8 cellular contexts compared by ENCODE assay signal in genomic region chr7:149662591-149663095, GRCh38.
DNase-seq lines count a peak whose midpoint lies in the region; ATAC-seq and TF ChIP-seq lines count a peak whose summit lies in the region.

No MANE protein-coding gene starts in this region.

- DNase-seq in Caco-2 (peak; percentile 66 to 70), HK-2 (ENCODE audit: unreplicated experiment) (peak; percentile 54), SKM-1 treated with dmso at 0.1 percent for 144 hours (lab: John Stamatoyannopoulos, UW; ENCODE audit: unreplicated experiment) (peak; percentile 37), adipocyte (ENCODE audit: low read depth) (peak; percentile 26), hypothalamus (lab: John Stamatoyannopoulos, UW) (peak in 33 of 51 donors; percentile 3 to 74 (median 41))
- DNase-seq in stimulated activated CD4-positive, alpha-beta T cell treated with anti-CD3 and anti-CD28 coated beads, Interleukin-15, amount 100 ng/mL, for 1 hour (ENCODE audit: low read depth in 1 of 2, low spot score in 1 of 2), result peak; percentile 8 to 39

- no peaks in the 10 kb centered on the region for H3K4me1 ChIP-seq in Caco-2
- no peaks in the 10 kb centered on the region for H3K4me1 ChIP-seq in adipocyte (ENCODE audit: control insufficient read depth, insufficient read depth, low read length)

- H3K9me3 ChIP-seq in Caco-2 (no peaks in the 10 kb centered on the region), adipocyte (ENCODE audit: control insufficient read depth, low read length) (peaks cover 12% of the 10 kb centered on the region)

- H3K27ac Mint-ChIP-seq in Caco-2 (ENCODE audit: unreplicated experiment), result no peak overlapping the region

- ATAC-seq in GM19372 (IDR thresholded peaks at IDR 0.05; ENCODE audit: low read depth, unreplicated experiment), result peak; percentile 80
- no peak for ATAC-seq in GM19452 (IDR thresholded peaks at IDR 0.05; ENCODE audit: unreplicated experiment)

- H3K27me3 Mint-ChIP-seq in Caco-2 (ENCODE audit: insufficient read depth, unreplicated experiment), result peaks cover 12% of the 10 kb centered on the region

- POLR2A ChIA-PET in Caco-2 (lab: Charles Lee), result no interaction called here

- H3K4me1 Mint-ChIP-seq in Caco-2 (ENCODE audit: low read depth, unreplicated experiment), result no peaks in the 10 kb centered on the region

- intact Hi-C loops in Caco-2 (cut with micrococcal nuclease; ENCODE audit: unreplicated experiment), result loop anchor here (1.0 kb wide), 2 partner anchors 80 to 91 kb away; no protein-coding TSS in a partner anchor

- no peaks in the 10 kb centered on the region for H3K27me3 ChIP-seq in Caco-2 (replicated peaks; ENCODE audit: control insufficient read depth, insufficient read depth, low read length)
- H3K27me3 ChIP-seq in adipocyte (replicated peaks; ENCODE audit: control insufficient read depth, insufficient read depth, low read length), result peaks cover 21% of the 10 kb centered on the region

- H3K9me3 Mint-ChIP-seq in Caco-2 (ENCODE audit: unreplicated experiment), result no peaks in the 10 kb centered on the region

- H3K36me3 ChIP-seq in Caco-2 (ENCODE audit: control insufficient read depth, insufficient read depth, low read length) (no peaks in the 10 kb centered on the region), adipocyte (ENCODE audit: control insufficient read depth, insufficient read depth, low read length, severe bottlenecking) (no peaks in the 10 kb centered on the region)

- H3K36me3 Mint-ChIP-seq in Caco-2 (ENCODE audit: insufficient read depth, unreplicated experiment), result no peaks in the 10 kb centered on the region

- BruUV-seq in Caco-2 (replicated peaks; lab: Mats Ljungman, UMichigan), result no TSS peak

- H3K9ac ChIP-seq in adipocyte (ENCODE audit: low read length), result no peak overlapping the region

- CTCF ChIA-PET in Caco-2 (lab: Charles Lee), result interaction anchor here (0.5 to 1.5 kb wide), 18 partner anchors 9 to 400 kb away, joined by 3 to 53 read pairs (median 4); partner anchors contain the start of genes ZNF783 and ZNF862

- H3K4me3 ChIP-seq in Caco-2 (ENCODE audit: low read depth, low read length) (no peak overlapping the region), adipocyte (ENCODE audit: low read length) (no peak overlapping the region)

- peak; percentile 38 to 69 for TF ChIP-seq CTCF in Caco-2 (IDR thresholded peaks at IDR 0.05; ENCODE audit: insufficient read depth in 1 of 2, low read depth in 1 of 2, low read length in 1 of 2, severe bottlenecking in 1 of 2, unreplicated experiment in 1 of 2)

- H3K4me3 Mint-ChIP-seq in Caco-2 (ENCODE audit: unreplicated experiment), result no peak overlapping the region
